1 cellular context compared by ENCODE assay signal in genomic region chr4:73401412-73401811, GRCh38.
TF ChIP-seq lines count a peak whose summit lies in the region.

No MANE protein-coding gene starts in this region.

TF ChIP-seq in HepG2, 621 proteins besides CTCF, POLR2A, EP300 and RAD21 (continued from another document):
- no peak for TF ChIP-seq GRHL1 (CRISPR knock-in tag; conservative IDR thresholded peaks at IDR 0.05)
- no peak for TF ChIP-seq JUN (CRISPR knock-in tag; IDR thresholded peaks at IDR 0.05)
- TF ChIP-seq PAXIP1 (CRISPR knock-in tag; conservative IDR thresholded peaks at IDR 0.05): peak; percentile 64
- TF ChIP-seq ZNF710 (CRISPR knock-in tag; IDR thresholded peaks at IDR 0.05; ENCODE audit: borderline replicate concordance): no peak
- TF ChIP-seq BATF2 (CRISPR knock-in tag; IDR thresholded peaks at IDR 0.05): no peak
- TF ChIP-seq ZNF543 (CRISPR knock-in tag; IDR thresholded peaks at IDR 0.05): no peak
